Comparison of ENCODE assay signal across 1 cellular context in the genomic region with DNA sequence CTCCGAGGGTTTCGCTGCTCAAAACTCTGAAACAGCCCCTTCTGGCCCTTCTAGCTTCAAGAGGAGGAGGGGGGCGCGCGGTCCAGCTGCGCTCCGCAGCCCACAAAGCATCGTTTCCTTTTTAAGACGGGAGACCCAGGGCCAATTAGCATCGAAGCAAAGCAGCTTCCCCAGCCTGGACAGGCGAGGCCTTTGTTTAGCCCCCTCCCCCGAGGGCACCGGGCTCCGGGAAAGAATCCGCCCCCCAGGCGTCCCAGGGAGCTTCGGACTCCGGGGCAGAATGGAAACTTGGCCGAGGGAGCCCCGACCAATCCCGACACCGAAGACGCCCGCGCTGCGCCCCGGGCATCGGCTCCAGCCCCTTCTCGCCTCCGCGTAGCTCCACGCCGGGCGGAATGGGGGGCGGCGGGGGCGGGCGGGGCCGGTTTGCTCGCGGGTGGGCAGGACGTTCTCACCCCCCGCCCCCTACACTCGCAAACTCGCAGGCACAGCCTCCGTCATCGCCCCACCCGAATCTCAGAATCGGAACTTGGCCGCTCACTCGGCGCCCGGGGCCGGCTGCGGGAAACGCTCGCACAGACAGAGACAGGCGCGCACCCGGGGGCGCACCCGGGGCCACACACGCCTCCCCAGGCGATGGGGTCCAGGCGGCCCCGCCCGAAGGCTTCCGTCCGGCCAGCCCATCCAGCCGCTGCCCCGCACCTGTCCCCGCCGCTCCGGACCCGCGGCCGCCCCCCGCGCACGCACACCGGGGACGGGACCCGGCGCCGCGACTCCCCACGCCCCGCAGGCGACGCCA.
TF ChIP-seq lines count a peak whose summit lies in the region.

No MANE protein-coding gene starts in this region.

TF ChIP-seq in IMR-90, 13 proteins besides CTCF, POLR2A, EP300 and RAD21 (continued from another document):
- TF ChIP-seq MXI1 (IDR thresholded peaks at IDR 0.05; ENCODE audit: borderline replicate concordance, low read depth, low read length) (no peak), BHLHE40 (IDR thresholded peaks at IDR 0.05; ENCODE audit: low read depth, low read length) (no peak), RCOR1 (IDR thresholded peaks at IDR 0.05; ENCODE audit: insufficient replicate concordance, low read length) (no peak)
- TF ChIP-seq, protein P1, sequence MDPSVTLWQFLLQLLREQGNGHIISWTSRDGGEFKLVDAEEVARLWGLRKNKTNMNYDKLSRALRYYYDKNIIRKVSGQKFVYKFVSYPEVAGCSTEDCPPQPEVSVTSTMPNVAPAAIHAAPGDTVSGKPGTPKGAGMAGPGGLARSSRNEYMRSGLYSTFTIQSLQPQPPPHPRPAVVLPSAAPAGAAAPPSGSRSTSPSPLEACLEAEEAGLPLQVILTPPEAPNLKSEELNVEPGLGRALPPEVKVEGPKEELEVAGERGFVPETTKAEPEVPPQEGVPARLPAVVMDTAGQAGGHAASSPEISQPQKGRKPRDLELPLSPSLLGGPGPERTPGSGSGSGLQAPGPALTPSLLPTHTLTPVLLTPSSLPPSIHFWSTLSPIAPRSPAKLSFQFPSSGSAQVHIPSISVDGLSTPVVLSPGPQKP (IDR thresholded peaks at IDR 0.05; ENCODE audit: borderline replicate concordance, low read depth, low read length): no peak
